Comparison of ENCODE assay signal across 20 cellular contexts in genomic region chr10:78995977-78996355, GRCh38.
"Had no signal": no experiment of that assay in that cellular context is flagged by ENCODE, and none has a peak within 500 bp of the region (broad histone marks: within the 10 kb centered on the region; RNA-seq: fewer than 3 reads in every experiment).

No MANE protein-coding gene starts in this region.

- H3K4me1 ChIP-seq: neural progenitor cell, stomach had no signal

- H3K4me3 Mint-ChIP-seq: memory B cell, mesothelial cell of epicardium, natural killer cell, neural progenitor cell, type B pancreatic cell had no signal

- H3K9me3 ChIP-seq: left lung, lower lobe of right lung, psoas muscle, spleen, stomach had no signal

- H3K27ac ChIP-seq: dorsolateral prefrontal cortex, left lung, lower lobe of right lung, neural progenitor cell, psoas muscle, spleen, stomach had no signal

- ATAC-seq: left lung, lower lobe of right lung, natural killer cell, psoas muscle had no signal

- H3K36me3 ChIP-seq: left lung, lower lobe of right lung, neural progenitor cell, spleen, stomach had no signal

- H3K4me3 ChIP-seq: dorsolateral prefrontal cortex, left lung, lower lobe of right lung, neural progenitor cell, psoas muscle, spleen, stomach had no signal

- H3K4me2 ChIP-seq: neural progenitor cell had no signal

- H2AFZ ChIP-seq: neural progenitor cell had no signal

- H3K27me3 ChIP-seq: dorsolateral prefrontal cortex, left lung, neural progenitor cell, stomach had no signal

- DNase-seq: cortex of kidney; dorsolateral prefrontal cortex; effector CD8-positive, alpha-beta T cell; islet precursor cell; left lung; lower lobe of right lung; natural killer cell; retina; spleen; stimulated activated CD4-positive, alpha-beta T cell treated with anti-CD3 and anti-CD28 coated beads, Interleukin-15, amount 100 ng/mL, for 24 hours; stimulated activated CD4-positive, alpha-beta T cell treated with anti-CD3 and anti-CD28 coated beads, Interleukin-1b, Interleukin-23, amount 100 ng/mL, for 48 hours; stimulated activated CD4-positive, alpha-beta T cell treated with anti-CD3 and anti-CD28 coated beads, Interleukin-4, amount 100 ng/mL, for 4 hours; stimulated activated naive CD4-positive, alpha-beta T cell; stomach; substantia nigra had no signal

- H3K27ac Mint-ChIP-seq: memory B cell, mesothelial cell of epicardium, natural killer cell, neural progenitor cell, type B pancreatic cell had no signal

- H3K9me3 Mint-ChIP-seq: memory B cell, mesothelial cell of epicardium, natural killer cell, neural progenitor cell, type B pancreatic cell had no signal

- H3K36me3 Mint-ChIP-seq: memory B cell, mesothelial cell of epicardium, natural killer cell, neural progenitor cell, type B pancreatic cell had no signal
